ENCODE assay signal across 15 cellular contexts in the genomic region with DNA sequence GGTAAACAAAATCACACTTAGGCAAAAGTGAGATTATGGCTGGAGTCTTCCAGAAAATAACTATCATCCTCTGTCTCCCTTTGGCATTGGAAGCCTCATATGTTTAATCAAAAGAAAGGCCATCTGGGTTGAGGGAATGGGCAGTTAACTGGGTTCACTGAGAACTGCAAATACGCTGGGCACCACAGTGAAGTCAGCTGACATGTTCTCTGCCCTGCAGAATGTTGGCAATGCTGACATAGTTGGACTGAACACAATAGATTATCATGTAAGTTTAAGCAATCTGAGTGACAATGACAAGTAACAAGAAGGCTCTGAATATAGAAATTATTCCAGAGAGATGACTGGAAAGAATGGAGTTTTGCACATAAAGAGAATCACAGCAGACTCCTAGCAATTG.
"Had no signal": no experiment of that assay in that cellular context is flagged by ENCODE, and none has a peak within 500 bp of the region (broad histone marks: within the 10 kb centered on the region; RNA-seq: fewer than 3 reads in every experiment).

No MANE protein-coding gene starts in this region.

- H3K27ac ChIP-seq: adrenal gland, gastrocnemius medialis, lower lobe of right lung, ovary had no signal

- H3K4me1 ChIP-seq: lower lobe of right lung had no signal

- H3K9me3 ChIP-seq: adrenal gland, gastrocnemius medialis, lower lobe of right lung, ovary had no signal

- ATAC-seq: gastrocnemius medialis; lower lobe of right lung; stimulated activated naive B cell treated with anti-CD40 and anti-IgM and Interleukin-4, amounts not matched to agents 10 μg/mL and 1 μg/mL and 100 μg/mL, for 72 hours; WTC11 had no signal

- DNase-seq: activated CD4-positive, alpha-beta memory T cell treated with anti-CD3 and anti-CD28 coated beads, Interleukin-2, amount 10 ng/mL, durations not matched to agents 7 days and 5 days; activated CD4-positive, alpha-beta T cell treated with anti-CD3 and anti-CD28 coated beads for 4 hours; activated effector memory CD4-positive, alpha-beta T cell treated with Interleukin-2 at 50 U/mL for 16 hours; activated naive CD4-positive, alpha-beta T cell treated with anti-CD3 and anti-CD28 coated beads, Interleukin-2, amount 50 U/mL, for 16 hours; activated T-cell treated with anti-CD3 and anti-CD28 coated beads, Interleukin-2, amount 50 U/mL, for 24 hours; adrenal gland; central memory CD4-positive, alpha-beta T cell; gastrocnemius medialis; lower lobe of right lung; ovary; stimulated activated CD4-positive, alpha-beta T cell treated with anti-CD3 and anti-CD28 coated beads, Interleukin-15, amount 100 ng/mL, for 24 hours; stimulated activated CD4-positive, alpha-beta T cell treated with anti-CD3 and anti-CD28 coated beads, Interleukin-4, amount 100 ng/mL, for 1 hour; stimulated activated naive B cell treated with anti-CD40 and anti-IgM and Interleukin-4, amounts not matched to agents 10 μg/mL and 1 μg/mL and 100 μg/mL, for 72 hours; SW 1271 had no signal

- H3K4me3 ChIP-seq: adrenal gland, gastrocnemius medialis, lower lobe of right lung, ovary had no signal

- H3K36me3 ChIP-seq: adrenal gland, gastrocnemius medialis, lower lobe of right lung, ovary had no signal

- H3K27me3 ChIP-seq: adrenal gland, gastrocnemius medialis, ovary had no signal
